Comparison of ENCODE assay signal across 9 cellular contexts in the genomic region with DNA sequence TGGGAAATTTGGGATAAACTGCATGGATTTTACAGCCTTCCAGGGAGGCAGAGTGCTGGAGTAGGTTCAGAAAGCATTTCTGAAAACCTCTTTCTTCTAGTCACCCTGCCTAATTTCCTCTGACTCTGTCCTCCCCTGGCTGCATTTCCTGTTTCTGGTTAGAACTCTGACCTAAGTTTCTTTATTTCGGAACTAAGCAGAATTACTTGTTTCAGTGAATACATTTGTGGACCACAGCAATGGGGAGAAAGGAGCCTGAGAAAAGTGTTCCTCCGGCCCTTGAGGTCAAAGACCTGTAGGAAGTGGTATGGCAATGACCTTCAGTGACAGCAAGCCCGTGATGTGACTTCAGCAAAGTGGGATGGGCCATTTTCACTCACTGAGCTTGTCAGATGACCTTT.
A peak's percentile ranks its signal among the peaks of the same experiment; 100 is the strongest.
DNase-seq lines count a peak whose midpoint lies in the region; ATAC-seq, FAIRE-seq and TF ChIP-seq lines count a peak whose summit lies in the region.
"Had no signal": no experiment of that assay in that cellular context is flagged by ENCODE, and none has a peak within 500 bp of the region (broad histone marks: within the 10 kb centered on the region; RNA-seq: fewer than 3 reads in every experiment).

No MANE protein-coding gene starts in this region.

- in situ Hi-C loops in HepG2 (cut with HindIII; ENCODE audit: extremely low pct_ligation_motif_present, low pct_unique_long_range_greater_than_20kb): no loop called here

- peaks cover 57% of the 10 kb centered on the region for H3K4me1 Mint-ChIP-seq in activated naive CD4-positive, alpha-beta T cell treated with anti-CD3 and anti-CD28 coated beads, Interleukin-2, amount 50 U/mL, for 24 hours

- TF ChIP-seq POLR2A in HepG2 (IDR thresholded peaks at IDR 0.05; ENCODE audit: insufficient read depth in 1 of 2, low read depth in 2 of 2, low read length in 2 of 2): no peak

- DNase-seq in HepG2 (ENCODE audit: low spot score) (no peak), tibial artery (no peak), GM20000 (ENCODE audit: low spot score) (no peak), COLO829 (ENCODE audit: low spot score) (no peak)

- BruUV-seq in HepG2 (replicated peaks; lab: Mats Ljungman, UMichigan): no TSS peak

- H3K9me3 Mint-ChIP-seq in activated naive CD4-positive, alpha-beta T cell treated with anti-CD3 and anti-CD28 coated beads, Interleukin-2, amount 50 U/mL, for 24 hours: no peaks in the 10 kb centered on the region
- H3K9me3 Mint-ChIP-seq: IgD-negative memory B cell had no signal

- H3K79me2 ChIP-seq in HepG2 (ENCODE audit: insufficient read depth, low read length): no peaks in the 10 kb centered on the region

- H3K4me3 Mint-ChIP-seq in activated naive CD4-positive, alpha-beta T cell treated with anti-CD3 and anti-CD28 coated beads, Interleukin-2, amount 50 U/mL, for 24 hours: peak overlapping the region; percentile 5

- ATAC-seq in HepG2 (no peak), HG03575 (IDR thresholded peaks at IDR 0.05; ENCODE audit: extremely low read depth, insufficient number of reproducible peaks, low FRiP score, unreplicated experiment) (peak; percentile 35)

- H4K20me1 ChIP-seq in HepG2 (ENCODE audit: insufficient read depth, low read length): no peaks in the 10 kb centered on the region

- H3K4me3 ChIP-seq in liver (ENCODE audit: low read depth in 1 of 3, low read length in 3 of 3): no peak overlapping the region
- no peak overlapping the region for H3K4me3 ChIP-seq in HepG2 (replicated peaks in 1 of 3; ENCODE audit: insufficient read depth in 1 of 3, low read depth in 2 of 3, low read length in 3 of 3)
- no peak overlapping the region for H3K4me3 ChIP-seq in thymus (ENCODE audit: low read length)
- no peak overlapping the region for H3K4me3 ChIP-seq in tibial artery

- H3K27me3 ChIP-seq in liver (ENCODE audit: control insufficient read depth in 4 of 4, insufficient read depth in 4 of 4, low read length in 3 of 4) (no peaks in the 10 kb centered on the region), HepG2 (ENCODE audit: control insufficient read depth in 1 of 2, insufficient read depth in 2 of 2, low read length in 2 of 2) (no peaks in the 10 kb centered on the region; a peak in 1 of 5 replicates), thymus (ENCODE audit: control insufficient read depth, insufficient read depth) (no peaks in the 10 kb centered on the region), tibial artery (no peaks in the 10 kb centered on the region)

- H3K9ac ChIP-seq in liver (ENCODE audit: low read depth in 1 of 2, low read length in 2 of 2) (no peak overlapping the region), HepG2 (ENCODE audit: insufficient read depth, low read depth, low read length) (no peak overlapping the region)

- H3K27ac ChIP-seq in liver (ENCODE audit: low read depth in 1 of 2, low read length in 2 of 2): no peak overlapping the region
- no peak overlapping the region for H3K27ac ChIP-seq in HepG2 (ENCODE audit: extremely low read length, insufficient read depth, low read length)
- peak overlapping the region; percentile 31 for H3K27ac ChIP-seq in thymus (ENCODE audit: low read depth)
- no peak overlapping the region for H3K27ac ChIP-seq in tibial artery

- CTCF ChIA-PET in HepG2 (lab: Yijun Ruan, JAX; ENCODE audit: low intra/inter-chr PET ratio, low total read pairs): no interaction called here

- WGBS in liver: 44% methylated on average over 3 of the region's 3 CpGs
- WGBS in HepG2 (ENCODE audit: low lambda C conversion rate): 15% methylated on average over 3 of the region's 3 CpGs
- 21% methylated on average over 3 of the region's 3 CpGs for WGBS in thymus

- peak in 1 of 2 donors; percentile 28 for TF ChIP-seq RAD21 in liver (IDR thresholded peaks at IDR 0.05)
- TF ChIP-seq RAD21 in HepG2 (CRISPR knock-in tag; IDR thresholded peaks at IDR 0.05): no peak

- no peak for TF ChIP-seq EP300 in HepG2 (IDR thresholded peaks at IDR 0.05; ENCODE audit: low read depth in 2 of 2, low read length in 2 of 2)
- TF ChIP-seq EP300 in HepG2 (CRISPR knock-in tag; IDR thresholded peaks at IDR 0.05; ENCODE audit: borderline replicate concordance): no peak

- POLR2A ChIA-PET in HepG2 (lab: Yijun Ruan, JAX): no interaction called here

- H3K27me3 Mint-ChIP-seq in activated naive CD4-positive, alpha-beta T cell treated with anti-CD3 and anti-CD28 coated beads, Interleukin-2, amount 50 U/mL, for 24 hours: no peaks in the 10 kb centered on the region
- H3K27me3 Mint-ChIP-seq: IgD-negative memory B cell had no signal

- no peak for TF ChIP-seq CTCF in liver (IDR thresholded peaks at IDR 0.05; ENCODE audit: low read depth, low read length, missing input control)
- no peak for TF ChIP-seq CTCF in HepG2 (CRISPR knock-in tag; IDR thresholded peaks at IDR 0.05)
- no peak for TF ChIP-seq CTCF in tibial artery (IDR thresholded peaks at IDR 0.05)
- TF ChIP-seq CTCF in GM20000 (IDR thresholded peaks at IDR 0.05; ENCODE audit: extremely low read depth, missing control alignments): no peak

- no peak for FAIRE-seq in HepG2 (lab: Jason Lieb, UNC)

- no peak overlapping the region for H3K4me2 ChIP-seq in HepG2 (ENCODE audit: low read depth, low read length)

- peak overlapping the region; percentile 1 for H3K27ac Mint-ChIP-seq in activated naive CD4-positive, alpha-beta T cell treated with anti-CD3 and anti-CD28 coated beads, Interleukin-2, amount 50 U/mL, for 24 hours

- H2AFZ ChIP-seq in HepG2 (ENCODE audit: low read length): no peak overlapping the region

- H3K4me1 ChIP-seq in liver (ENCODE audit: control insufficient read depth in 4 of 4, insufficient read depth in 4 of 4, low read length in 3 of 4): peaks cover 7 to 16% (median 14%) of the 10 kb centered on the region in 4 donors
- H3K4me1 ChIP-seq in HepG2 (ENCODE audit: insufficient read depth, low read length): peaks cover 19% of the 10 kb centered on the region
- peaks cover 26% of the 10 kb centered on the region for H3K4me1 ChIP-seq in thymus (ENCODE audit: control insufficient read depth, insufficient read depth, low read length)
- H3K4me1 ChIP-seq in tibial artery: peaks cover 0 to 6% (median 0%) of the 10 kb centered on the region in 4 donors

- H3K36me3 Mint-ChIP-seq in activated naive CD4-positive, alpha-beta T cell treated with anti-CD3 and anti-CD28 coated beads, Interleukin-2, amount 50 U/mL, for 24 hours: no peaks in the 10 kb centered on the region
- H3K36me3 Mint-ChIP-seq: IgD-negative memory B cell had no signal

- H3K36me3 ChIP-seq in liver (ENCODE audit: control insufficient read depth in 4 of 4, insufficient read depth in 3 of 4, low read depth in 1 of 4, low read length in 3 of 4) (no peaks in the 10 kb centered on the region), HepG2 (replicated peaks in 1 of 2; ENCODE audit: control insufficient read depth in 1 of 2, insufficient read depth in 2 of 2, low read length in 2 of 2) (no peaks in the 10 kb centered on the region), thymus (ENCODE audit: control insufficient read depth, insufficient read depth) (no peaks in the 10 kb centered on the region), tibial artery (no peaks in the 10 kb centered on the region)

- H3K9me3 ChIP-seq in liver (ENCODE audit: control insufficient read depth in 4 of 4, low read length in 3 of 4): no peaks in the 10 kb centered on the region
- no peaks in the 10 kb centered on the region for H3K9me3 ChIP-seq in HepG2 (ENCODE audit: low read length)
- H3K9me3 ChIP-seq in thymus (ENCODE audit: control insufficient read depth): no peaks in the 10 kb centered on the region
- H3K9me3 ChIP-seq in tibial artery: no peaks in the 10 kb centered on the region

- intact Hi-C loops in HepG2 (cut with micrococcal nuclease; ENCODE audit: unreplicated experiment) (no loop called here), tibial artery (cut with DNase I; ENCODE audit: low total_unique reads) (no loop called here)

TF ChIP-seq in liver, 16 proteins besides CTCF, POLR2A, EP300 and RAD21 (continues in another document):
- TF ChIP-seq JUND (IDR thresholded peaks at IDR 0.05): no peak
- TF ChIP-seq TAF1 (conservative IDR thresholded peaks at IDR 0.05): no peak
- TF ChIP-seq SP1 (IDR thresholded peaks at IDR 0.05): no peak
- TF ChIP-seq HNF4G (IDR thresholded peaks at IDR 0.05): no peak
- TF ChIP-seq GABPA (IDR thresholded peaks at IDR 0.05 in 1 of 2, conservative IDR thresholded peaks at IDR 0.05 in 1 of 2): no peak
- TF ChIP-seq EGR1 (IDR thresholded peaks at IDR 0.05; ENCODE audit: low read depth in 2 of 2): no peak

TF ChIP-seq in HepG2, 621 proteins besides CTCF, POLR2A, EP300 and RAD21 (continues in another document):
- TF ChIP-seq ZNF557 (CRISPR knock-in tag; IDR thresholded peaks at IDR 0.05) (no peak), TCF12 (IDR thresholded peaks at IDR 0.05) (no peak), TCF12 (CRISPR knock-in tag; IDR thresholded peaks at IDR 0.05) (no peak), HMGXB3 (CRISPR knock-in tag; IDR thresholded peaks at IDR 0.05; ENCODE audit: borderline replicate concordance) (no peak), ZNF772 (CRISPR knock-in tag; IDR thresholded peaks at IDR 0.05) (no peak)
